ENCODE assay signal across 3 cellular contexts in the genomic region with DNA sequence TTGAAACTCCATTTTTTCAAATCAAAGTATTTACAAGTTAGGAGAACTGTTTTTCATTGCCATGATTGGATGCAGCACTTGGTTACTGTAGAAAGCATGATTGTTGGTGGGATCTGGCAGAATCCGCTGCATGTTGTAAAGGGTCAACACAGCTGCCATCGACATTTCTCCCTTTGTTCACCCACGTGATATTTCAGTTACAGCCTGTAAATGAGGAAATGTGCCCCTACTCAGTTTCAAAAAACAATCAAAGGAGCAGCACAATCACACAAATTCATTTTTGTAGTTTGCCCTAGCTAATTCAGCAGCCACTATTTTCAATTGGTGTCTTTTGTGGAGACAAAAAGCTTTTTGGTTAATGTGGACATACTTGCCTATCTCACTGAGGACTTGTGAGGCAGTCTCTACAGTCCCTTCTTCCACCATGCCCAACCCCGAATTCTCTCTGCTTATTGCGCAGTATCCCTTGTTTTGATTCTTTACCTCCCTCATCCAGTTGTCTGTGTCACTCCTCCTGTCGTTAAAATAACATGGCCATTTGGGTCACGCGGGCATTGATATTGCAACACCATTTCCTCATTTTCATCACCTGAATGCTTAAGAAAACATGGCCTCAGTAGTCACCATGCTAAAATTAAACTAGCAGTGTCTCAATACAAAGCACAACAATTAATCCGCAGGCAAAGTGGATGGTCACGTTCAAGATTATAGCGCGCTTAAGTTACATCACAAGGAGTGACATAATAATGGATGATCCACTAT.
TF ChIP-seq lines count a peak whose summit lies in the region.

No MANE protein-coding gene starts in this region.

TF ChIP-seq in SK-N-SH, 30 proteins besides CTCF, POLR2A, EP300 and RAD21:
- TF ChIP-seq RCOR1 (IDR thresholded peaks at IDR 0.05; ENCODE audit: low read length) (no peak), POLR2AphosphoS5 (IDR thresholded peaks at IDR 0.05; ENCODE audit: low read depth, low read length) (no peak), MEF2A (IDR thresholded peaks at IDR 0.05; ENCODE audit: borderline replicate concordance, low read depth) (no peak), JUND (IDR thresholded peaks at IDR 0.05) (no peak), NRF1 (IDR thresholded peaks at IDR 0.05; ENCODE audit: low read depth, low read length) (no peak), TCF12 (IDR thresholded peaks at IDR 0.05) (no peak), ELF1 (IDR thresholded peaks at IDR 0.05) (no peak), SIN3A (IDR thresholded peaks at IDR 0.05; ENCODE audit: borderline replicate concordance, low read depth, low read length) (no peak), CHD2 (IDR thresholded peaks at IDR 0.05; ENCODE audit: low read length, partially characterized antibody) (no peak), NFIC (IDR thresholded peaks at IDR 0.05; ENCODE audit: borderline replicate concordance) (no peak), TAF1 (IDR thresholded peaks at IDR 0.05; ENCODE audit: borderline replicate concordance, low read depth, low read length) (no peak), TEAD4 (IDR thresholded peaks at IDR 0.05; ENCODE audit: borderline replicate concordance, insufficient read depth) (no peak)
- TF ChIP-seq, protein P1, sequence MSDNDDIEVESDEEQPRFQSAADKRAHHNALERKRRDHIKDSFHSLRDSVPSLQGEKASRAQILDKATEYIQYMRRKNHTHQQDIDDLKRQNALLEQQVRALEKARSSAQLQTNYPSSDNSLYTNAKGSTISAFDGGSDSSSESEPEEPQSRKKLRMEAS (IDR thresholded peaks at IDR 0.05; ENCODE audit: low read depth), result no peak
- TF ChIP-seq, protein P2, sequence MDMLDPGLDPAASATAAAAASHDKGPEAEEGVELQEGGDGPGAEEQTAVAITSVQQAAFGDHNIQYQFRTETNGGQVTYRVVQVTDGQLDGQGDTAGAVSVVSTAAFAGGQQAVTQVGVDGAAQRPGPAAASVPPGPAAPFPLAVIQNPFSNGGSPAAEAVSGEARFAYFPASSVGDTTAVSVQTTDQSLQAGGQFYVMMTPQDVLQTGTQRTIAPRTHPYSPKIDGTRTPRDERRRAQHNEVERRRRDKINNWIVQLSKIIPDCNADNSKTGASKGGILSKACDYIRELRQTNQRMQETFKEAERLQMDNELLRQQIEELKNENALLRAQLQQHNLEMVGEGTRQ (IDR thresholded peaks at IDR 0.05; ENCODE audit: borderline replicate concordance, low read depth, low read length), result no peak
- TF ChIP-seq, protein P3, sequence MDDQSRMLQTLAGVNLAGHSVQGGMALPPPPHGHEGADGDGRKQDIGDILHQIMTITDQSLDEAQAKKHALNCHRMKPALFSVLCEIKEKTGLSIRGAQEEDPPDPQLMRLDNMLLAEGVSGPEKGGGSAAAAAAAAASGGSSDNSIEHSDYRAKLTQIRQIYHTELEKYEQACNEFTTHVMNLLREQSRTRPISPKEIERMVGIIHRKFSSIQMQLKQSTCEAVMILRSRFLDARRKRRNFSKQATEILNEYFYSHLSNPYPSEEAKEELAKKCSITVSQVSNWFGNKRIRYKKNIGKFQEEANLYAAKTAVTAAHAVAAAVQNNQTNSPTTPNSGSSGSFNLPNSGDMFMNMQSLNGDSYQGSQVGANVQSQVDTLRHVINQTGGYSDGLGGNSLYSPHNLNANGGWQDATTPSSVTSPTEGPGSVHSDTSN (IDR thresholded peaks at IDR 0.05), result no peak

TF ChIP-seq in SK-N-SH treated with all-trans-retinoic acid at 6 μM for 48 hours, 23 proteins besides CTCF, POLR2A, EP300 and RAD21:
- no peak for TF ChIP-seq ESRRG (CRISPR knock-in tag; IDR thresholded peaks at IDR 0.05)
- TF ChIP-seq ZNF70 (CRISPR knock-in tag; IDR thresholded peaks at IDR 0.05), result no peak
- no peak for TF ChIP-seq GLIS3 (CRISPR knock-in tag; IDR thresholded peaks at IDR 0.05)
- TF ChIP-seq ZFP3 (CRISPR knock-in tag; IDR thresholded peaks at IDR 0.05), result no peak
- TF ChIP-seq ZNF565 (CRISPR knock-in tag; conservative IDR thresholded peaks at IDR 0.05; ENCODE audit: low read depth), result no peak
- TF ChIP-seq, protein P4, sequence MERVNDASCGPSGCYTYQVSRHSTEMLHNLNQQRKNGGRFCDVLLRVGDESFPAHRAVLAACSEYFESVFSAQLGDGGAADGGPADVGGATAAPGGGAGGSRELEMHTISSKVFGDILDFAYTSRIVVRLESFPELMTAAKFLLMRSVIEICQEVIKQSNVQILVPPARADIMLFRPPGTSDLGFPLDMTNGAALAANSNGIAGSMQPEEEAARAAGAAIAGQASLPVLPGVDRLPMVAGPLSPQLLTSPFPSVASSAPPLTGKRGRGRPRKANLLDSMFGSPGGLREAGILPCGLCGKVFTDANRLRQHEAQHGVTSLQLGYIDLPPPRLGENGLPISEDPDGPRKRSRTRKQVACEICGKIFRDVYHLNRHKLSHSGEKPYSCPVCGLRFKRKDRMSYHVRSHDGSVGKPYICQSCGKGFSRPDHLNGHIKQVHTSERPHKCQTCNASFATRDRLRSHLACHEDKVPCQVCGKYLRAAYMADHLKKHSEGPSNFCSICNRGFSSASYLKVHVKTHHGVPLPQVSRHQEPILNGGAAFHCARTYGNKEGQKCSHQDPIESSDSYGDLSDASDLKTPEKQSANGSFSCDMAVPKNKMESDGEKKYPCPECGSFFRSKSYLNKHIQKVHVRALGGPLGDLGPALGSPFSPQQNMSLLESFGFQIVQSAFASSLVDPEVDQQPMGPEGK (CRISPR knock-in tag; IDR thresholded peaks at IDR 0.05; ENCODE audit: borderline replicate concordance), result no peak
- TF ChIP-seq RARB (CRISPR knock-in tag; IDR thresholded peaks at IDR 0.05), result no peak
- TF ChIP-seq, protein P5, sequence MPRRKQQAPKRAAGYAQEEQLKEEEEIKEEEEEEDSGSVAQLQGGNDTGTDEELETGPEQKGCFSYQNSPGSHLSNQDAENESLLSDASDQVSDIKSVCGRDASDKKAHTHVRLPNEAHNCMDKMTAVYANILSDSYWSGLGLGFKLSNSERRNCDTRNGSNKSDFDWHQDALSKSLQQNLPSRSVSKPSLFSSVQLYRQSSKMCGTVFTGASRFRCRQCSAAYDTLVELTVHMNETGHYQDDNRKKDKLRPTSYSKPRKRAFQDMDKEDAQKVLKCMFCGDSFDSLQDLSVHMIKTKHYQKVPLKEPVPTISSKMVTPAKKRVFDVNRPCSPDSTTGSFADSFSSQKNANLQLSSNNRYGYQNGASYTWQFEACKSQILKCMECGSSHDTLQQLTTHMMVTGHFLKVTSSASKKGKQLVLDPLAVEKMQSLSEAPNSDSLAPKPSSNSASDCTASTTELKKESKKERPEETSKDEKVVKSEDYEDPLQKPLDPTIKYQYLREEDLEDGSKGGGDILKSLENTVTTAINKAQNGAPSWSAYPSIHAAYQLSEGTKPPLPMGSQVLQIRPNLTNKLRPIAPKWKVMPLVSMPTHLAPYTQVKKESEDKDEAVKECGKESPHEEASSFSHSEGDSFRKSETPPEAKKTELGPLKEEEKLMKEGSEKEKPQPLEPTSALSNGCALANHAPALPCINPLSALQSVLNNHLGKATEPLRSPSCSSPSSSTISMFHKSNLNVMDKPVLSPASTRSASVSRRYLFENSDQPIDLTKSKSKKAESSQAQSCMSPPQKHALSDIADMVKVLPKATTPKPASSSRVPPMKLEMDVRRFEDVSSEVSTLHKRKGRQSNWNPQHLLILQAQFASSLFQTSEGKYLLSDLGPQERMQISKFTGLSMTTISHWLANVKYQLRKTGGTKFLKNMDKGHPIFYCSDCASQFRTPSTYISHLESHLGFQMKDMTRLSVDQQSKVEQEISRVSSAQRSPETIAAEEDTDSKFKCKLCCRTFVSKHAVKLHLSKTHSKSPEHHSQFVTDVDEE (CRISPR knock-in tag; IDR thresholded peaks at IDR 0.05), result no peak
- TF ChIP-seq TCF4 (CRISPR knock-in tag; IDR thresholded peaks at IDR 0.05; ENCODE audit: borderline replicate concordance), result no peak
- no peak for TF ChIP-seq ISL1 (CRISPR knock-in tag; IDR thresholded peaks at IDR 0.05)
TF ChIP-seq in SK-N-SH treated with all-trans-retinoic acid at 6 μM for 48 hours: peak in this region for 0.

TF ChIP-seq in endothelial cell of umbilical vein, 7 proteins besides CTCF, POLR2A, EP300 and RAD21:
- TF ChIP-seq JUN (IDR thresholded peaks at IDR 0.05; ENCODE audit: borderline replicate concordance, insufficient read depth, insufficient read length, low read depth) (no peak), FOS (IDR thresholded peaks at IDR 0.05; ENCODE audit: borderline replicate concordance, insufficient read depth, low read length) (no peak), POLR2AphosphoS5 (IDR thresholded peaks at IDR 0.05; ENCODE audit: insufficient read depth, low read depth, low read length) (no peak), MYC (IDR thresholded peaks at IDR 0.05; ENCODE audit: low read depth, low read length) (no peak), EZH2 (IDR thresholded peaks at IDR 0.05; ENCODE audit: borderline replicate concordance, low read depth, low read length, severe bottlenecking) (no peak), GATA2 (IDR thresholded peaks at IDR 0.05; ENCODE audit: insufficient read depth, insufficient read length, low read depth, low read length) (no peak)
- TF ChIP-seq, protein P1 (IDR thresholded peaks at IDR 0.05; ENCODE audit: insufficient read depth, insufficient read length), result no peak
